ENCODE assay signal across 27 cellular contexts in the genomic region with DNA sequence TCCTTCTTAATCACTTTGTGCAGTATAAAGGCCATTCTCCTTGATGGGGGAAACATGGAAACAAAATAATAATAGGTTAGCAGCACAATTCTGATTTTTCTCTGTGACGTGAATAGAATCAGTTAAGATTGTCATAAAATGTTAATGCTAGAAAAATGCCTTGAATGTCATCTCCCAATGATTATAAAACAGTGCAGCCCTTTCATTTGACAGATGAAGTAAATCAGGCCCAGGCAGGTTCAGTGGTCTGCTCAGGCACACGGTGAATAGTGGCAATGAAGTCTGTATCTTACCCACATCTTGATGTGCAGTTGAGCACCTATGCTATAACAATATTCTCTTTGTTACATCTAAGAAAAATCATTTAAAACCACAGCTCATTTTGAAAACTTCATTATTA.
"Had no signal": no experiment of that assay in that cellular context is flagged by ENCODE, and none has a peak within 500 bp of the region (broad histone marks: within the 10 kb centered on the region; RNA-seq: fewer than 3 reads in every experiment).

No MANE protein-coding gene starts in this region.

- H3K36me3 ChIP-seq: brain microvascular endothelial cell, esophagus squamous epithelium, WERI-Rb-1 had no signal

- H3K9me3 ChIP-seq: esophagus squamous epithelium had no signal

- FAIRE-seq: astrocyte, colon, frontal cortex had no signal

- H3K27ac ChIP-seq: brain microvascular endothelial cell, esophagus squamous epithelium, WERI-Rb-1 had no signal

- H3K27me3 ChIP-seq: brain microvascular endothelial cell, esophagus squamous epithelium had no signal

- DNase-seq: activated B cell treated with CpG ODN at 0.5 μM for 24 hours; activated CD4-positive, alpha-beta T cell treated with anti-CD3 and anti-CD28 coated beads for 48 hours; activated CD4-positive, alpha-beta T cell treated with anti-CD3 and anti-CD28 coated beads, Interleukin-2, amount 50 U/mL, for 1 hour; activated CD4-positive, alpha-beta T cell treated with anti-CD3 and anti-CD28 coated beads, Interleukin-2, amount 50 U/mL, for 48 hours; activated CD8-positive, alpha-beta memory T cell treated with anti-CD3 and anti-CD28 coated beads for 24 hours; activated CD8-positive, alpha-beta T cell treated with anti-CD3 and anti-CD28 coated beads for 36 hours; activated effector memory CD4-positive, alpha-beta T cell treated with Interleukin-2 at 50 U/mL for 16 hours; activated gamma-delta T cell treated with Interleukin-2 at 50 U/mL for 16 hours; activated naive CD4-positive, alpha-beta T cell treated with anti-CD3 and anti-CD28 coated beads, Interleukin-2, amount 50 U/mL, for 16 hours; activated naive CD4-positive, alpha-beta T cell treated with Interleukin-2 at 50 U/mL for 16 hours; activated T-cell treated with anti-CD3 and anti-CD28 coated beads, Interleukin-2, amount 50 U/mL, for 4 hours; amniotic stem cell; anterior cingulate cortex; brain microvascular endothelial cell; caudate nucleus; cortex of kidney; dermis blood vessel endothelial cell; effector CD4-positive, alpha-beta T cell; effector memory CD8-positive, alpha-beta T cell; esophagus squamous epithelium; head of caudate nucleus; T-helper 17 cell; T1000; WERI-Rb-1 had no signal

- H3K4me3 ChIP-seq: esophagus squamous epithelium had no signal
